ENCODE assay signal across 8 cellular contexts in genomic region chr5:88459971-88460370, GRCh38.
"Had no signal": no experiment of that assay in that cellular context is flagged by ENCODE, and none has a peak within 500 bp of the region (broad histone marks: within the 10 kb centered on the region; RNA-seq: fewer than 3 reads in every experiment).

No MANE protein-coding gene starts in this region.

- ATAC-seq: HepG2 had no signal

- H2AFZ ChIP-seq: GM23248 had no signal

- DNase-seq: GM23248, GOT3, H9, HCEC 1CT, KBM-7 had no signal

- FAIRE-seq: H54, HepG2 had no signal

- H3K4me3 ChIP-seq: GM23248 had no signal

- H3K27ac ChIP-seq: GM23248, HL-60 had no signal

- H3K9ac ChIP-seq: GM23248 had no signal
